ENCODE assay signal across 8 cellular contexts in the genomic region with DNA sequence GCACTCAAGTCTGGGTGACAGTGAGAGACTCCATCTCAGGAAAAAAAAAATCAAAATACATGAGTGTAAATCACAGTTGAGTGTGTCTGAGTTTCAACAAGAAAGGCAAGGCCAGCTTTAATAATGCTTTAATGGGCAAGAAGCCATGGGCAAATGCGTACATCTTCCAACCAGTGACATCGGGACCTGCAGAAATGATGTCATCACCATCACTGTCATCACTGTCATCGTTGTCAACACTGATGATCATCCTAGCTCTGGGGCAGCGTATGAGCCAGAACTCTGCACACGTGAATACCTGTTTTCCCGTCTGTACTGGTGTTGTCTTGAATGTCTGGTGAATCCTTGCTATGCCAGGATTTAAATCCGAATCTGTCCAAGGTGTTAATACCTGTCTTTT.
"Had no signal": no experiment of that assay in that cellular context is flagged by ENCODE, and none has a peak within 500 bp of the region (broad histone marks: within the 10 kb centered on the region; RNA-seq: fewer than 3 reads in every experiment).

No MANE protein-coding gene starts in this region.

- FAIRE-seq: G401.6, GM12878, GM12891, GM12892, GM18507, GM19239 had no signal

- DNase-seq: GDM1, GF-D8 had no signal

- ATAC-seq: GM12878 had no signal

- H3K4me3 ChIP-seq: GM12878 had no signal
